ENCODE assay signal across 8 cellular contexts in the genomic region with DNA sequence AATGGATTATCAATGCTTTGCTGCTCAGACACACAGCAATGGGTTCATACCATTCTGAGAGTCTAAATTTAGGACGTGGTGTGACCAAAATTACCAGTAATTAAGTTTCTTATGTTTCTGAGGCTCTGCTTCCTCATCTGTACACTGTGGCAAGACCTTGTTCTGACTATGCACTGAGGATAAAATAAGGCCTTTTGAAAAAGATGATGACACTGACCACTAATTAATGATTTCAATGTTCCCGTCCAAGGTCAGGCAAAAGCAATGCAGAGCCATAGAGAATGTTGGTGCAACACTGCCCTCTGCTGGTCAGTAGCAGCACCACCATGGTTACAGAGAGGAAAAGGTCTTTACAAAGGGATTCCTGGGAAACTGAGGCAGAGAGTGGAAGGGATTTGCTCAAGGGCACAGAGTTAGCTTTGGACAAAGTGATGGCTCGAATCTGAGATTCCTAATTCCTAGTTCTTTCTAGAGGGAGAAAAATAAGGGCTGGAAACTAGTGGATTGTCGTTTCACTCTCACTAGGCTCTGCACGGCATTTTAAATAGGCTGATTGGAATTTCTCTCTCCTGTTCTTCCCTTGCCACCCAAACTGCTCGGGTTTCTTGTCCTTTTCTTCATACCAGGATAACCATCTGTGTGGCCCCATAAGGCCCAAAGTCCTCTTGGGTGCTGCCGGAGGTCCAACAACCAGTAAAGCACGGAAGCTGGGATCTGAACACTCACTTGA. TPM values are rescaled to one million over a fixed set of nuclear protein-coding genes. Genes with fewer than 3 reads are reported as not detected.
DNase-seq lines count a peak whose midpoint lies in the region; ATAC-seq, FAIRE-seq and TF ChIP-seq lines count a peak whose summit lies in the region.

No MANE protein-coding gene starts in this region.

- no peaks in the 10 kb centered on the region for H3K27me3 ChIP-seq in PC-9 (ENCODE audit: insufficient read depth, low read depth)
- H3K27me3 ChIP-seq in upper lobe of left lung, result no peaks in the 10 kb centered on the region

- 56 to 60% methylated on average over 8 of the region's 8 CpGs for WGBS in upper lobe of left lung, 2 donors

- H3K9me2 ChIP-seq in PC-9 (ENCODE audit: insufficient read depth), result no peaks in the 10 kb centered on the region

- no peak for TF ChIP-seq POLR2A in upper lobe of left lung (IDR thresholded peaks at IDR 0.05)

- intact Hi-C loops in PC-9 (cut with micrococcal nuclease; ENCODE audit: unreplicated experiment), result loop anchor here (2.0 to 5.0 kb wide), 3 partner anchors 50 to 528 kb away; partner anchors contain the start of gene POP5

- H3K4me3 ChIP-seq in PC-9 (no peak overlapping the region), upper lobe of left lung (no peak overlapping the region)

- TF ChIP-seq CTCF in PC-9 (conservative IDR thresholded peaks at IDR 0.05), result peak; percentile 97
- peak; percentile 87 to 95 (median 88) for TF ChIP-seq CTCF in upper lobe of left lung (IDR thresholded peaks at IDR 0.05)

- CTCF ChIA-PET in PC-9 (lab: Charles Lee), result interaction anchor here (0.6 kb wide), 1 partner anchor 363 kb away, joined by 6 read pairs; no protein-coding TSS in a partner anchor

- H4K20me1 ChIP-seq in PC-9 (ENCODE audit: insufficient read depth), result no peaks in the 10 kb centered on the region

- H3K79me2 ChIP-seq in PC-9 (ENCODE audit: low read depth), result no peaks in the 10 kb centered on the region

- H2AFZ ChIP-seq in PC-9, result no peak overlapping the region

- H3K9me3 ChIP-seq in PC-9 (ENCODE audit: insufficient read depth, low read depth) (no peaks in the 10 kb centered on the region), upper lobe of left lung (no peaks in the 10 kb centered on the region)

- FAIRE-seq in HTR-8/SVneo (lab: Jason Lieb, UNC), result peak; percentile 60

- peaks cover 7% of the 10 kb centered on the region for H3K4me1 ChIP-seq in PC-9 (replicated peaks; ENCODE audit: insufficient read depth)
- H3K4me1 ChIP-seq in upper lobe of left lung, result peaks cover 0 to 3% (median 2%) of the 10 kb centered on the region in 4 donors

- no peak for TF ChIP-seq EP300 in upper lobe of left lung (IDR thresholded peaks at IDR 0.05)

- ATAC-seq in GM18508 (IDR thresholded peaks at IDR 0.05; ENCODE audit: insufficient read depth, unreplicated experiment) (peak; percentile 76), upper lobe of left lung (ENCODE audit: low FRiP score in 2 of 2) (peak in 1 of 2 donors; percentile 90)

- H3F3A ChIP-seq in PC-9 (ENCODE audit: insufficient read depth, low read depth), result peaks cover 9% of the 10 kb centered on the region; the same call in 1 of the 2 replicates

- H3K4me2 ChIP-seq in PC-9, result no peak overlapping the region

- H3K36me3 ChIP-seq in PC-9 (ENCODE audit: low read depth), result no peaks in the 10 kb centered on the region
- H3K36me3 ChIP-seq in upper lobe of left lung, result no peaks in the 10 kb centered on the region

- POLR2A ChIA-PET in PC-9 (lab: Charles Lee; ENCODE audit: unreplicated experiment), result no interaction called here

- peak; percentile 82 for DNase-seq in AG08395 (ENCODE audit: low spot score)
- DNase-seq in HTR-8/SVneo (ENCODE audit: insufficient read length, low spot score), result peak; percentile 66
- DNase-seq in PC-9, result peak; percentile 38 to 52
- DNase-seq in activated T-helper 1 cell treated with anti-CD3 and anti-CD28 coated beads, Interleukin-2, amount 50 U/mL, for 16 hours (ENCODE audit: low read depth in 1 of 2, low spot score in 1 of 2), result peak; percentile 35 to 46
- peak; percentile 68 for DNase-seq in fibroblast of the conjunctiva (ENCODE audit: low read depth)
- peak; percentile 32 for DNase-seq in occipital lobe (lab: John Stamatoyannopoulos, UW)
- DNase-seq in upper lobe of left lung, result peak in 1 of 2 donors; percentile 69

- BruUV-seq in PC-9 (replicated peaks; lab: Mats Ljungman, UMichigan), result no TSS peak

- no peak overlapping the region for H3K27ac ChIP-seq in PC-9
- no peak overlapping the region for H3K27ac ChIP-seq in upper lobe of left lung

RNA-seq across cellular contexts. Expression of gene P2RX7, which starts 22.3 kb away (rescaled TPM):
- total RNA-seq in PC-9 (2021) (2.2 and 3.2 TPM in 2 replicates), occipital lobe (2.7 TPM), upper lobe of left lung (10 to 100 TPM in 4 of 6 donors, 1 to 10 TPM in 2; 8.2 to 37.1 (median 15.4) TPM)
